In genomic region chr16:66954097-66954659, GRCh38 we compare ENCODE assay signal across 8 cellular contexts. TPM values are rescaled to one million over a fixed set of nuclear protein-coding genes. Genes with fewer than 3 reads are reported as not detected.
DNase-seq lines count a peak whose midpoint lies in the region; ATAC-seq, FAIRE-seq and TF ChIP-seq lines count a peak whose summit lies in the region.

No MANE protein-coding gene starts in this region.

- no peak overlapping the region for H3K4ac ChIP-seq in H1 (replicated peaks; ENCODE audit: insufficient read length, low read depth, low read length)

- TF ChIP-seq EP300 in H1 (IDR thresholded peaks at IDR 0.05; ENCODE audit: borderline replicate concordance in 1 of 2, low read depth in 2 of 2, low read length in 2 of 2): no peak

- H2BK15ac ChIP-seq in H1 (ENCODE audit: low read length): no peak overlapping the region

- no peak overlapping the region for H3K27ac Mint-ChIP-seq in mesothelial cell of epicardium

- peaks cover 22% of the 10 kb centered on the region for H3K27me3 Mint-ChIP-seq in mesothelial cell of epicardium (ENCODE audit: low read depth)

- H3K27me3 ChIP-seq in HL-60 (ENCODE audit: insufficient read depth, poor library complexity, severe bottlenecking): peaks cover 16% of the 10 kb centered on the region
- H3K27me3 ChIP-seq in H1 (replicated peaks in 1 of 4; ENCODE audit: control insufficient read depth in 3 of 4, extremely low read depth in 1 of 4, insufficient read depth in 3 of 4, low read length in 3 of 4): peaks cover 0 to 14% (median 13%) of the 10 kb centered on the region in 4 experiments; a peak in 6 of 7 replicates

- ATAC-seq in HG02610 (IDR thresholded peaks at IDR 0.05; ENCODE audit: unreplicated experiment): no peak

- TF ChIP-seq CTCF in HL-60 (IDR thresholded peaks at IDR 0.05; ENCODE audit: insufficient read depth, low read length) (peak; percentile 90), H1 (IDR thresholded peaks at IDR 0.05; ENCODE audit: control extremely low read depth in 1 of 3, insufficient read depth in 1 of 3, low read depth in 1 of 3, low read length in 3 of 3) (peak; percentile 71 to 84 (median 83)), mesothelial cell of epicardium (IDR thresholded peaks at IDR 0.05; ENCODE audit: unreplicated experiment) (peak; percentile 85)

- H3K4me3 ChIP-seq in HL-60 (replicated peaks; ENCODE audit: insufficient read depth, low read length): no peak overlapping the region
- no peak overlapping the region for H3K4me3 ChIP-seq in H1 (ENCODE audit: extremely low read depth in 1 of 4, insufficient read depth in 2 of 4, low read depth in 3 of 4, low read length in 4 of 4)

- no peak overlapping the region for H2BK20ac ChIP-seq in H1 (ENCODE audit: low read length)

- peak; percentile 88 to 90 for TF ChIP-seq RAD21 in H1 (IDR thresholded peaks at IDR 0.05 in 1 of 2, conservative IDR thresholded peaks at IDR 0.05 in 1 of 2; ENCODE audit: low read depth in 2 of 2, low read length in 2 of 2)

- no peak for TF ChIP-seq POLR2A in H1 (IDR thresholded peaks at IDR 0.05; ENCODE audit: control extremely low read depth in 1 of 2, low read depth in 2 of 2, low read length in 2 of 2)

- H3K14ac ChIP-seq in H1 (ENCODE audit: insufficient read length): no peak overlapping the region

- H3K23me2 ChIP-seq in H1 (ENCODE audit: low read depth, low read length): no peaks in the 10 kb centered on the region; the same call in 1 of the 2 replicates

- no peak overlapping the region for H3K18ac ChIP-seq in H1 (ENCODE audit: extremely low read depth, low read length)

- H4K5ac ChIP-seq in H1 (ENCODE audit: insufficient read length, low read depth, low read length): no peak overlapping the region

- H3K9me3 Mint-ChIP-seq in mesothelial cell of epicardium: peaks cover 8% of the 10 kb centered on the region

- H3K9ac ChIP-seq in H1 (replicated peaks in 1 of 4; ENCODE audit: extremely low read depth in 1 of 4, low read depth in 3 of 4, low read length in 3 of 4): no peak overlapping the region

- no peak overlapping the region for H4K91ac ChIP-seq in H1 (replicated peaks; ENCODE audit: insufficient read length, low read length)

- CTCF ChIA-PET in H1 (lab: Charles Lee; ENCODE audit: partially characterized antibody): interaction anchor here (0.6 to 3.4 kb wide), 33 partner anchors 8 to 306 kb away, joined by 3 to 18 read pairs (median 4); partner anchors contain the start of genes B3GNT9, CES3 and ELMO3

- POLR2A ChIA-PET in H1 (lab: Charles Lee; ENCODE audit: partially characterized antibody): no interaction called here

- H2AFZ ChIP-seq in H1 (ENCODE audit: low read length): no peak overlapping the region

- WGBS in H1 (ENCODE audit: extremely low coverage in 1 of 2, insufficient coverage in 1 of 2, insufficient read length in 1 of 2, insufficient replicate concordance in 2 of 2, low coverage in 1 of 2, low lambda C conversion rate in 2 of 2, missing lambda C conversion rate in 1 of 2), 2 experiments: 51% methylated on average over 7 of the region's 8 CpGs; no CpG with 5 or more reads in 1 of the 2 experiments

- H3K27ac ChIP-seq in HL-60 (replicated peaks): no peak overlapping the region
- no peak overlapping the region for H3K27ac ChIP-seq in H1 (ENCODE audit: low read depth, low read length)

- H3K9me3 ChIP-seq in H1 (ENCODE audit: insufficient read depth in 2 of 2, low read depth in 1 of 2, low read length in 1 of 2): no peaks in the 10 kb centered on the region

- no peak overlapping the region for H3K4me2 ChIP-seq in H1 (ENCODE audit: insufficient read depth in 1 of 2, low read depth in 2 of 2, low read length in 2 of 2)

- no peaks in the 10 kb centered on the region for H3K79me1 ChIP-seq in H1 (ENCODE audit: low read depth, low read length)

- no peaks in the 10 kb centered on the region for H3K4me1 ChIP-seq in H1 (replicated peaks in 1 of 4; ENCODE audit: control insufficient read depth in 3 of 4, insufficient read depth in 4 of 4, low read length in 3 of 4)

- no peak overlapping the region for H2BK120ac ChIP-seq in H1 (replicated peaks; ENCODE audit: low read depth, low read length)

- peaks cover 16% of the 10 kb centered on the region for H3K4me1 Mint-ChIP-seq in mesothelial cell of epicardium

- no peak overlapping the region for H2BK5ac ChIP-seq in H1 (ENCODE audit: low read depth, low read length)

- H3K36me3 ChIP-seq in H1 (ENCODE audit: control insufficient read depth in 2 of 4, insufficient read depth in 4 of 4, low read length in 3 of 4): no peaks in the 10 kb centered on the region

- no peaks in the 10 kb centered on the region for H4K20me1 ChIP-seq in H1 (replicated peaks in 1 of 2; ENCODE audit: control insufficient read depth in 1 of 2, insufficient read depth in 2 of 2, low read length in 2 of 2)

- DNase-seq in DMS114 treated with DMSO at 0.1 percent for 48 hours (lab: John Stamatoyannopoulos, UW; ENCODE audit: unreplicated experiment) (peak; percentile 68), HL-60 (ENCODE audit: low read depth in 1 of 2, low spot score in 1 of 2) (peak in 1 of 2 experiments; percentile 75), NOMO-1 (lab: John Stamatoyannopoulos, UW; ENCODE audit: unreplicated experiment in 2 of 2) (peak; percentile 47 to 67), H1 (ENCODE audit: low read depth in 1 of 2, low spot score in 2 of 2) (peak; percentile 38 to 88), mesothelial cell of epicardium (ENCODE audit: low spot score in 2 of 2, unreplicated experiment in 2 of 2) (peak in 1 of 2 experiments; percentile 83)
- peak; percentile 38 to 47 for DNase-seq in activated CD8-positive, alpha-beta memory T cell treated with anti-CD3 and anti-CD28 coated beads for 4 hours (ENCODE audit: low read depth in 2 of 2)
- peak; percentile 46 to 48 for DNase-seq in stimulated activated CD8-positive, alpha-beta memory T cell treated with anti-CD3 and anti-CD28 coated beads, Interleukin-2, amount 100 ng/mL, for 1 hour (ENCODE audit: low read depth in 2 of 2)

- peak; percentile 78 for FAIRE-seq in H1 (lab: Jason Lieb, UNC)

- no peak overlapping the region for H2AK5ac ChIP-seq in H1 (ENCODE audit: low read depth, low read length)

- H4K8ac ChIP-seq in H1 (ENCODE audit: extremely low read depth, insufficient read depth, low read length): no peak overlapping the region

- no peaks in the 10 kb centered on the region for H3K79me2 ChIP-seq in H1 (ENCODE audit: control insufficient read depth in 1 of 2, insufficient read depth in 2 of 2, low read length in 2 of 2)

- H3K36me3 Mint-ChIP-seq in mesothelial cell of epicardium: no peaks in the 10 kb centered on the region

- no peak overlapping the region for H3K23ac ChIP-seq in H1 (ENCODE audit: insufficient read length)

- no peak overlapping the region for H3K56ac ChIP-seq in H1 (replicated peaks; ENCODE audit: insufficient read length, low read depth, low read length)

- no peak overlapping the region for H3K4me3 Mint-ChIP-seq in mesothelial cell of epicardium

- H2BK12ac ChIP-seq in H1 (ENCODE audit: low read depth, low read length): no peak overlapping the region

RNA-seq across cellular contexts. Expression of gene CES3, which starts 6.9 kb away (rescaled TPM):
- 1.6 and 1.7 TPM in 2 replicates for total RNA-seq in H1 (2021; fragmentation: NEBNext Ultra II Directional; extraction: Animal tissue kit (Norgen Biotek cat#: 25700))
- polyA plus RNA-seq in H1 (2011; rRNA removed): 2.2 and 2.8 TPM in 2 replicates
- 3.4 TPM for polyA plus RNA-seq in H1 (2011; cell fraction: cytosol; rRNA removed)
- 13.2 TPM for polyA plus RNA-seq in H1 (2011; cell fraction: nucleus; rRNA removed)
- 1.1 to 3.7 TPM (median 2.0 TPM) in 4 replicates for polyA plus RNA-seq in H1 (2012, experiment 1 of 2)
- polyA plus RNA-seq in H1 (2012, experiment 2 of 2): 0.67 TPM
- 1.7 TPM for polyA plus RNA-seq in H1 (2013, experiment 1 of 2)
- polyA plus RNA-seq in H1 (2013, experiment 2 of 2): 1.3 TPM
- polyA minus RNA-seq in H1 (2011; rRNA and poly(A)+ RNA removed): 2.4 and 2.9 TPM in 2 replicates
- 0.59 TPM for polyA minus RNA-seq in H1 (2011; cell fraction: cytosol; rRNA and poly(A)+ RNA removed)
- 12.5 TPM for polyA minus RNA-seq in H1 (2011; cell fraction: nucleus; rRNA and poly(A)+ RNA removed)
- total RNA-seq in mesothelial cell of epicardium: 4.8 to 5.4 TPM (median 5.1 TPM) in 3 replicates

RNA-seq across cellular contexts. Expression of gene CES2, which starts 18.9 kb away (rescaled TPM):
- total RNA-seq in H1 (2021; fragmentation: NEBNext Ultra II Directional; extraction: Animal tissue kit (Norgen Biotek cat#: 25700)): 14.4 and 14.7 TPM in 2 replicates
- 8.6 and 16.8 TPM in 2 replicates for polyA plus RNA-seq in H1 (2011; rRNA removed)
- 12.2 TPM for polyA plus RNA-seq in H1 (2011; cell fraction: cytosol; rRNA removed)
- polyA plus RNA-seq in H1 (2011; cell fraction: nucleus; rRNA removed): 34.5 TPM
- 12.3 to 15.9 TPM (median 14.2 TPM) in 4 replicates for polyA plus RNA-seq in H1 (2012, experiment 1 of 2)
- 10.4 TPM for polyA plus RNA-seq in H1 (2012, experiment 2 of 2)
- 14.2 TPM for polyA plus RNA-seq in H1 (2013, experiment 1 of 2)
- 12.1 TPM for polyA plus RNA-seq in H1 (2013, experiment 2 of 2)
- polyA minus RNA-seq in H1 (2011; rRNA and poly(A)+ RNA removed): 16.0 and 19.1 TPM in 2 replicates
- 9.0 TPM for polyA minus RNA-seq in H1 (2011; cell fraction: cytosol; rRNA and poly(A)+ RNA removed)
- polyA minus RNA-seq in H1 (2011; cell fraction: nucleus; rRNA and poly(A)+ RNA removed): 33.8 TPM
- total RNA-seq in mesothelial cell of epicardium: 52.0 to 53.4 TPM (median 52.5 TPM) in 3 replicates

RNA-seq across cellular contexts. Expression of gene CIAO2B, which starts 20.0 kb away (rescaled TPM):
- 65.6 and 71.3 TPM in 2 replicates for total RNA-seq in H1 (2021; fragmentation: NEBNext Ultra II Directional; extraction: Animal tissue kit (Norgen Biotek cat#: 25700))
- polyA plus RNA-seq in H1 (2011; rRNA removed): 248 and 256 TPM in 2 replicates
- polyA plus RNA-seq in H1 (2011; cell fraction: cytosol; rRNA removed): 191 TPM
- polyA plus RNA-seq in H1 (2011; cell fraction: nucleus; rRNA removed): 156 TPM
- polyA plus RNA-seq in H1 (2012, experiment 1 of 2): 67.2 to 137 TPM (median 134 TPM) in 4 replicates
- polyA plus RNA-seq in H1 (2012, experiment 2 of 2): 152 TPM
- 82.5 TPM for polyA plus RNA-seq in H1 (2013, experiment 1 of 2)
- polyA plus RNA-seq in H1 (2013, experiment 2 of 2): 88.9 TPM
- polyA minus RNA-seq in H1 (2011; rRNA and poly(A)+ RNA removed): 69.6 and 94.4 TPM in 2 replicates
- polyA minus RNA-seq in H1 (2011; cell fraction: cytosol; rRNA and poly(A)+ RNA removed): 53.9 TPM
- 28.7 TPM for polyA minus RNA-seq in H1 (2011; cell fraction: nucleus; rRNA and poly(A)+ RNA removed)
- total RNA-seq in mesothelial cell of epicardium: 52.1 to 56.1 TPM (median 54.5 TPM) in 3 replicates

RNA-seq across cellular contexts. Expression of gene RRAD, which starts 28.8 kb away (rescaled TPM):
- not detected in 2 replicates for total RNA-seq in H1 (2021; fragmentation: NEBNext Ultra II Directional; extraction: Animal tissue kit (Norgen Biotek cat#: 25700))
- 0.08 and 0.17 TPM in 2 replicates for polyA plus RNA-seq in H1 (2011; rRNA removed)
- 0.26 TPM for polyA plus RNA-seq in H1 (2011; cell fraction: cytosol; rRNA removed)
- polyA plus RNA-seq in H1 (2011; cell fraction: nucleus; rRNA removed): 0.57 TPM
- 0.16 to 0.83 TPM (median 0.18 TPM) in 3 of 4 replicates, not detected in the other for polyA plus RNA-seq in H1 (2012, experiment 1 of 2)
- 0.16 TPM for polyA plus RNA-seq in H1 (2012, experiment 2 of 2)
- 0.08 TPM for polyA plus RNA-seq in H1 (2013, experiment 1 of 2)
- polyA plus RNA-seq in H1 (2013, experiment 2 of 2): 0.09 TPM
- polyA minus RNA-seq in H1 (2011; rRNA and poly(A)+ RNA removed): not detected in 2 replicates
- polyA minus RNA-seq in H1 (2011; cell fraction: cytosol; rRNA and poly(A)+ RNA removed): not detected
- polyA minus RNA-seq in H1 (2011; cell fraction: nucleus; rRNA and poly(A)+ RNA removed): not detected
- 2.7 to 3.7 TPM (median 2.9 TPM) in 3 replicates for total RNA-seq in mesothelial cell of epicardium

RNA-seq across cellular contexts. Expression of gene CES4A, which starts 34.2 kb away (rescaled TPM):
- total RNA-seq in H1 (2021; fragmentation: NEBNext Ultra II Directional; extraction: Animal tissue kit (Norgen Biotek cat#: 25700)): 0.93 TPM in 1 of 2 replicates, not detected in the other
- 0.88 and 1.5 TPM in 2 replicates for polyA plus RNA-seq in H1 (2011; rRNA removed)
- polyA plus RNA-seq in H1 (2011; cell fraction: cytosol; rRNA removed): 0.52 TPM
- 2.1 TPM for polyA plus RNA-seq in H1 (2011; cell fraction: nucleus; rRNA removed)
- 0.47 to 1.1 TPM (median 0.92 TPM) in 4 replicates for polyA plus RNA-seq in H1 (2012, experiment 1 of 2)
- not detected for polyA plus RNA-seq in H1 (2012, experiment 2 of 2)
- 0.34 TPM for polyA plus RNA-seq in H1 (2013, experiment 1 of 2)
- polyA plus RNA-seq in H1 (2013, experiment 2 of 2): 0.22 TPM
- 0.47 and 1.2 TPM in 2 replicates for polyA minus RNA-seq in H1 (2011; rRNA and poly(A)+ RNA removed)
- polyA minus RNA-seq in H1 (2011; cell fraction: cytosol; rRNA and poly(A)+ RNA removed): not detected
- 0.60 TPM for polyA minus RNA-seq in H1 (2011; cell fraction: nucleus; rRNA and poly(A)+ RNA removed)
- total RNA-seq in mesothelial cell of epicardium: 15.9 to 19.6 TPM (median 18.5 TPM) in 3 replicates
